31 cellular contexts compared by ENCODE assay signal in the genomic region with DNA sequence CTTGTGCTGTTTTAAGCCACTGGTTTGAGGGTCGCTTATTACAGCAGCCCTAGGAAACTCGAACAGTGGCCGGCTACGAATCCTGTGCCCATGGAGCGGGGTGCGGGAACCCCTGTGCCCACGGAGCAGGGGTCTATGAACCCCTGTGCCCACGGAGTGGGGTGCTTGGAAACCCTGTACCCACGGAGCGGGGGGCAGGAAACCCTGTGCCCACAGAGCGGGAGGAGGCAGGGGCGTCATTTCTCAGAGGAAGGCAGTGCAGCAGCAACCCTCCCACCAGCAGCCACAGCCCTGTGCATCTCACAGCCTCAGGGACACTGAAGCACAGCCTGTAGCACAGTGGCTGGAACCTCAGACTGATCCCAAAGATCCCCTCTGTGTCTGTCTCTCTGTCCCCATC. TPM values are rescaled to one million over a fixed set of nuclear protein-coding genes. Genes with fewer than 3 reads are reported as not detected.
DNase-seq lines count a peak whose midpoint lies in the region; ATAC-seq and TF ChIP-seq lines count a peak whose summit lies in the region.
"Had no signal": no experiment of that assay in that cellular context is flagged by ENCODE, and none has a peak within 500 bp of the region (broad histone marks: within the 10 kb centered on the region; RNA-seq: fewer than 3 reads in every experiment).

No MANE protein-coding gene starts in this region.

- H3K27ac ChIP-seq in naive thymus-derived CD4-positive, alpha-beta T cell (ENCODE audit: low read depth, low read length), result no peak overlapping the region
- H3K27ac ChIP-seq in upper lobe of right lung, result no peak overlapping the region
- H3K27ac ChIP-seq: ascending aorta, cardiac muscle cell, skin epidermis, thoracic aorta, vagina had no signal

- H3K36me3 Mint-ChIP-seq in activated B cell treated with CpG ODN at 0.5 μM for 24 hours (ENCODE audit: low read depth), result no peaks in the 10 kb centered on the region
- H3K36me3 Mint-ChIP-seq in naive thymus-derived CD4-positive, alpha-beta T cell, result no peaks in the 10 kb centered on the region
- H3K36me3 Mint-ChIP-seq: CD8-positive, alpha-beta T cell; immature natural killer cell; naive B cell had no signal

- intact Hi-C loops in left cardiac atrium (cut with DNase I), result no loop called here
- intact Hi-C loops in Right ventricle myocardium inferior (cut with DNase I), result no loop called here
- intact Hi-C loops in activated B cell treated with CpG ODN at 0.5 μM for 24 hours (cut with micrococcal nuclease), result no loop called here
- intact Hi-C loops in naive thymus-derived CD4-positive, alpha-beta T cell (cut with micrococcal nuclease), result loop anchor here in 1 of 2 donors (5.0 kb wide), 1 partner anchor 36 kb away; a partner anchor contains a TSS
- intact Hi-C loops in upper lobe of right lung (cut with DNase I), result no loop called here

- no peaks in the 10 kb centered on the region for H3K4me1 Mint-ChIP-seq in activated B cell treated with CpG ODN at 0.5 μM for 24 hours
- H3K4me1 Mint-ChIP-seq in naive thymus-derived CD4-positive, alpha-beta T cell, result peaks cover 6 to 14% (median 9%) of the 10 kb centered on the region in 7 donors
- H3K4me1 Mint-ChIP-seq: B cell, immature natural killer cell, naive B cell had no signal

- no peaks in the 10 kb centered on the region for H3K9me3 Mint-ChIP-seq in activated B cell treated with CpG ODN at 0.5 μM for 24 hours
- no peaks in the 10 kb centered on the region for H3K9me3 Mint-ChIP-seq in naive thymus-derived CD4-positive, alpha-beta T cell
- H3K9me3 Mint-ChIP-seq: CD8-positive, alpha-beta T cell; GM23338; HFFc6; immature natural killer cell had no signal

- POLR2A ChIA-PET in activated B cell treated with CpG ODN at 0.5 μM for 24 hours (lab: Charles Lee), result interaction anchor here (0.6 kb wide), 1 partner anchor 437 kb away, joined by 4 read pairs; no protein-coding TSS in a partner anchor
- POLR2A ChIA-PET in naive thymus-derived CD4-positive, alpha-beta T cell (lab: Charles Lee), result no interaction called here

- no peaks in the 10 kb centered on the region for H3K9me3 ChIP-seq in naive thymus-derived CD4-positive, alpha-beta T cell (ENCODE audit: control insufficient read depth in 2 of 3, low read length in 3 of 3)
- no peaks in the 10 kb centered on the region for H3K9me3 ChIP-seq in upper lobe of right lung
- no peaks in the 10 kb centered on the region for H3K9me3 ChIP-seq in MG63
- H3K9me3 ChIP-seq: ascending aorta, thoracic aorta, vagina had no signal

- H3K4me3 Mint-ChIP-seq in activated B cell treated with CpG ODN at 0.5 μM for 24 hours, result no peak overlapping the region
- H3K4me3 Mint-ChIP-seq in naive thymus-derived CD4-positive, alpha-beta T cell, result peak overlapping the region in 1 of 10 donors; percentile 4
- H3K4me3 Mint-ChIP-seq: activated CD8-positive, alpha-beta T cell treated with anti-CD3 and anti-CD28 coated beads, Interleukin-2, amount 10 ng/mL, durations not matched to agents 7 days and 5 days; B cell; CD8-positive, alpha-beta T cell; GM23338; HFFc6; immature natural killer cell; naive B cell had no signal

- CTCF ChIA-PET in activated B cell treated with CpG ODN at 0.5 μM for 24 hours (lab: Charles Lee), result no interaction called here
- CTCF ChIA-PET in naive thymus-derived CD4-positive, alpha-beta T cell (lab: Charles Lee), result no interaction called here

- H3K27ac Mint-ChIP-seq in activated B cell treated with CpG ODN at 0.5 μM for 24 hours, result no peak overlapping the region
- H3K27ac Mint-ChIP-seq in naive thymus-derived CD4-positive, alpha-beta T cell, result peak overlapping the region in 1 of 9 donors; percentile 72
- H3K27ac Mint-ChIP-seq: activated CD8-positive, alpha-beta T cell treated with anti-CD3 and anti-CD28 coated beads, Interleukin-2, amount 10 ng/mL, durations not matched to agents 7 days and 5 days; B cell; CD8-positive, alpha-beta T cell; GM23338; HFFc6; immature natural killer cell; naive B cell had no signal

- DNase-seq in left cardiac atrium, result peak; percentile 11
- DNase-seq in Right ventricle myocardium inferior (ENCODE audit: missing footprints), result no peak
- DNase-seq in activated B cell treated with CpG ODN at 0.5 μM for 24 hours, result peak; percentile 10
- peak in 1 of 9 donors; percentile 5 for DNase-seq in naive thymus-derived CD4-positive, alpha-beta T cell
- peak; percentile 51 for DNase-seq in upper lobe of right lung
- no peak for DNase-seq in HuH-7.5 (ENCODE audit: low spot score)
- no peak for DNase-seq in MG63
- no peak for DNase-seq in retina
- DNase-seq: activated CD8-positive, alpha-beta T cell treated with anti-CD3 and anti-CD28 coated beads, Interleukin-2, amount 10 ng/mL, durations not matched to agents 7 days and 5 days; activated gamma-delta T cell; activated T-cell treated with anti-CD3 and anti-CD28 coated beads for 4 hours; erythroblast; HFFc6; immature natural killer cell; KBM-7; naive B cell; NCI-H2029; NCI-H524 treated with DMSO at 0.1 percent for 48 hours; occipital lobe; PC-3; stimulated activated naive CD4-positive, alpha-beta T cell had no signal

- no peak for TF ChIP-seq CTCF in activated B cell treated with CpG ODN at 0.5 μM for 24 hours (IDR thresholded peaks at IDR 0.05)
- TF ChIP-seq CTCF in upper lobe of right lung (IDR thresholded peaks at IDR 0.05), result no peak

- no peaks in the 10 kb centered on the region for H3K36me3 ChIP-seq in naive thymus-derived CD4-positive, alpha-beta T cell (ENCODE audit: control insufficient read depth in 2 of 3, insufficient read depth in 3 of 3, low read length in 3 of 3)
- H3K36me3 ChIP-seq in upper lobe of right lung, result no peaks in the 10 kb centered on the region
- H3K36me3 ChIP-seq in MG63, result no peaks in the 10 kb centered on the region
- H3K36me3 ChIP-seq: ascending aorta, cardiac muscle cell, thoracic aorta, vagina had no signal

- no peak for ATAC-seq in left cardiac atrium
- no peak for ATAC-seq in Right ventricle myocardium inferior
- no peak for ATAC-seq in activated B cell treated with CpG ODN at 0.5 μM for 24 hours (ENCODE audit: low read depth)
- peak; percentile 47 for ATAC-seq in naive thymus-derived CD4-positive, alpha-beta T cell
- no peak for ATAC-seq in upper lobe of right lung
- ATAC-seq: activated CD8-positive, alpha-beta T cell treated with anti-CD3 and anti-CD28 coated beads, Interleukin-2, amount 10 ng/mL, durations not matched to agents 7 days and 5 days; CD8-positive, alpha-beta T cell; GM23338; left lobe of liver; PC-3; SK-N-SH treated with all-trans-retinoic acid at 6 μM for 48 hours had no signal

- H3K27me3 Mint-ChIP-seq in activated B cell treated with CpG ODN at 0.5 μM for 24 hours, result peaks cover 2% of the 10 kb centered on the region
- no peaks in the 10 kb centered on the region for H3K27me3 Mint-ChIP-seq in naive thymus-derived CD4-positive, alpha-beta T cell

- H3K27me3 ChIP-seq in naive thymus-derived CD4-positive, alpha-beta T cell (ENCODE audit: control insufficient read depth in 2 of 2, insufficient read depth in 2 of 2, low read length in 2 of 2), result no peaks in the 10 kb centered on the region
- peaks cover 8% of the 10 kb centered on the region for H3K27me3 ChIP-seq in upper lobe of right lung
- H3K27me3 ChIP-seq in MG63, result no peaks in the 10 kb centered on the region
- H3K27me3 ChIP-seq: ascending aorta, cardiac muscle cell, vagina had no signal

- no peaks in the 10 kb centered on the region for H3K4me1 ChIP-seq in naive thymus-derived CD4-positive, alpha-beta T cell (ENCODE audit: control insufficient read depth in 2 of 2, insufficient read depth in 2 of 2, low read length in 2 of 2)
- no peaks in the 10 kb centered on the region for H3K4me1 ChIP-seq in upper lobe of right lung
- H3K4me1 ChIP-seq: ascending aorta had no signal

- H3K4me3 ChIP-seq in naive thymus-derived CD4-positive, alpha-beta T cell (ENCODE audit: low read length), result no peak overlapping the region
- H3K4me3 ChIP-seq in upper lobe of right lung (no peak overlapping the region), MG63 (no peak overlapping the region)
- H3K4me3 ChIP-seq: ascending aorta, cardiac muscle cell, GM23338, skin epidermis, thoracic aorta, vagina had no signal

RNA-seq across cellular contexts. Expression of a gene that starts 34.2 kb away (rescaled TPM):
- total RNA-seq in left cardiac atrium (10 to 100 TPM; 74.6 to 78.4 TPM), Right ventricle myocardium inferior (182 TPM), activated B cell treated with CpG ODN at 0.5 μM for 24 hours (1.1 and 1.9 TPM in 2 replicates), upper lobe of right lung (24.8 TPM)
- 1 to 10 TPM in 2 of 5 experiments, under 1 TPM in 3; 0.35 to 4.5 (median 0.90) TPM for total RNA-seq in naive thymus-derived CD4-positive, alpha-beta T cell
- under 1 TPM in 1 of 2 donors, not detected in 1; 0.08 TPM for polyA plus RNA-seq in naive thymus-derived CD4-positive, alpha-beta T cell
- 95.4 and 177 TPM in 2 replicates for total RNA-seq in MG63 (2014; rRNA removed; shearing (Covaris generic); ENCODE audit: low replicate concordance)
- polyA plus RNA-seq: immature natural killer cell had no signal

Comparison
In these comparisons a context has a peak if more than half of its experiments do, and no peak if none do; other contexts are left out.
1. DNase-seq: peak in left cardiac atrium (single experiment), activated B cell treated with CpG ODN at 0.5 μM for 24 hours (single experiment) and upper lobe of right lung (single experiment); none in Right ventricle myocardium inferior (single experiment), HuH-7.5 (single experiment), MG63 (single experiment) and retina (single experiment).